Comparison of ENCODE assay signal across 20 cellular contexts in the genomic region with DNA sequence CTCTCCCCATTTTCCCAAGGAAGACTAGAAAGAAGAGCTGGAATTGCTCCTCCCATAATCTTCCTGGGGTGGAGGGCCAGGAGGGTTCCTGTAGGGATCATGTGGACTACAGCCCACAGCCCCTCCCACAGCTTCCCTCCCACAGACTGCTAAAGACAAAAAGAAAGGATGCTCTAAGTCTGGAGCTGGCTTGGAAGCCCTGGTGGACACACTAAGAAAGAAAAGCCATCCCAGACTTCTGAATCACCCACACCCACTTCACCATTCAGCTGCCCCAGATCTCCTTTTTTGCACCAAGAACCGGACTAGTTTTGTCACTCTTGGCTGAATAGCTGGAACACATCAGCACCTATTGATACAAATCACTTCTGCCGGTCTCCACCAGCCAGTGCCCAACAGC.
"Had no signal": no experiment of that assay in that cellular context is flagged by ENCODE, and none has a peak within 500 bp of the region (broad histone marks: within the 10 kb centered on the region; RNA-seq: fewer than 3 reads in every experiment).

No MANE protein-coding gene starts in this region.

- H3K27ac ChIP-seq: colonic mucosa, esophagus squamous epithelium, neural progenitor cell, pancreas, stomach had no signal

- ATAC-seq: mucosa of descending colon; natural killer cell treated with Interleukin-12 subunit alpha and Interleukin-12 subunit beta and Interleukin-15 and Interleukin-18, amount 100 ng/mL, for 72 hours; pancreas; right cardiac atrium; stimulated activated naive B cell treated with anti-CD40 and anti-IgM and Interleukin-4, amounts not matched to agents 10 μg/mL and 1 μg/mL and 100 μg/mL, for 72 hours had no signal

- DNase-seq: colonic mucosa; dermis blood vessel endothelial cell; esophagus squamous epithelium; foreskin melanocyte; head of caudate nucleus; hippocampal formation; kidney glomerular epithelial cell; mucosa of descending colon; nucleus accumbens; pancreas; right cardiac atrium; stimulated activated CD4-positive, alpha-beta T cell treated with anti-CD3 and anti-CD28 coated beads, Interleukin-4, amount 100 ng/mL, for 24 hours; stimulated activated naive B cell treated with anti-CD40 and anti-IgM and Interleukin-4, amounts not matched to agents 10 μg/mL and 1 μg/mL and 100 μg/mL, for 72 hours; stomach; substantia nigra; trophoblast cell had no signal

- H3K9me3 ChIP-seq: colonic mucosa, esophagus squamous epithelium, mucosa of descending colon, pancreas, stomach, thoracic aorta had no signal

- H3K36me3 ChIP-seq: colonic mucosa, esophagus squamous epithelium, neural progenitor cell, pancreas, stomach, thoracic aorta had no signal

- H3K27me3 ChIP-seq: colonic mucosa, esophagus squamous epithelium, neural progenitor cell, pancreas, stomach had no signal

- H3K4me3 ChIP-seq: colonic mucosa, esophagus squamous epithelium, mucosa of descending colon, neural progenitor cell, pancreas, smooth muscle cell, stomach, thoracic aorta had no signal

- H3K4me1 ChIP-seq: colonic mucosa, neural progenitor cell, pancreas, stomach had no signal
